9 cellular contexts compared by ENCODE assay signal in the genomic region with DNA sequence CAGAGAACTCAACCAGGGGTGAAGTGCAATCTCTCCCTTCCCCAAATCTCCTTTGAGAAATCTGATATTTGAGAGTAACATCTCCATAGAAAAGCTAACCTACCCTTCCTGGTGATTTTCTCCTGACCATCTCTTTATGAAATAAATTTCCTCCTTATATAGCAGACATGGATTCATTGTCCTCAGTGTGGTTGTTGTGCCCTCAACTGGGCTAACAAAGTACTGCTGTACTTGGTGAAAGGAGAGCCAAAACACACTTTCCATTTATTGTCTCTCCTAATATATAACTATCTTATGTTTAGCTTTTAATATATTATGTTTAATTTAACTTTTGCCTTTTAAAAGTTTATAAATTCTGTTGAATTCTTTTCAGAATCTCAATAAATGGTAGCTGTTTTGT.
A peak's percentile ranks its signal among the peaks of the same experiment; 100 is the strongest.
DNase-seq lines count a peak whose midpoint lies in the region; ATAC-seq and TF ChIP-seq lines count a peak whose summit lies in the region.
"Had no signal": no experiment of that assay in that cellular context is flagged by ENCODE, and none has a peak within 500 bp of the region (broad histone marks: within the 10 kb centered on the region; RNA-seq: fewer than 3 reads in every experiment).

No MANE protein-coding gene starts in this region.

- in situ Hi-C loops in astrocyte of the spinal cord (cut with HindIII; ENCODE audit: low sequenced_read_pairs): no loop called here

- H3K27me3 ChIP-seq in DND-41 (ENCODE audit: insufficient read depth, low read length, poor library complexity): no peaks in the 10 kb centered on the region
- no peaks in the 10 kb centered on the region for H3K27me3 ChIP-seq in neural cell (ENCODE audit: insufficient read depth, low read depth, low read length)

- H3K9ac ChIP-seq in DND-41 (ENCODE audit: low read depth, low read length): no peak overlapping the region
- no peak overlapping the region for H3K9ac ChIP-seq in neural cell (ENCODE audit: low read length)

- no peaks in the 10 kb centered on the region for H3K9me2 ChIP-seq in neural cell (ENCODE audit: insufficient read depth, low read length)

- DNase-seq in DND-41 (no peak), Kasumi-1 (lab: John Stamatoyannopoulos, UW) (peak; percentile 32 to 52), astrocyte of the spinal cord (ENCODE audit: low read depth, low spot score) (peak; percentile 33), midbrain (lab: John Stamatoyannopoulos, UW) (no peak)
- no peak for DNase-seq in stimulated activated CD4-positive, alpha-beta T cell treated with anti-CD3 and anti-CD28 coated beads, Interleukin-4, amount 100 ng/mL, for 4 hours
- DNase-seq in stimulated activated naive CD4-positive, alpha-beta T cell (lab: John Stamatoyannopoulos, UW): no peak
- DNase-seq: activated naive CD4-positive, alpha-beta T cell treated with anti-CD3 and anti-CD28 coated beads, Interleukin-2, amount 10 ng/mL, durations not matched to agents 7 days and 5 days; NCI-H2171 treated with DMSO at 0.1 percent for 48 hours had no signal

- TF ChIP-seq CTCF in DND-41 (IDR thresholded peaks at IDR 0.05; ENCODE audit: borderline replicate concordance, extremely low read depth, low read length, poor library complexity, severe bottlenecking) (peak; percentile 37), astrocyte of the spinal cord (IDR thresholded peaks at IDR 0.05; ENCODE audit: low read depth, low read length) (peak; percentile 57), neural cell (IDR thresholded peaks at IDR 0.05; ENCODE audit: poor library complexity, severe bottlenecking) (peak; percentile 31)

- no peaks in the 10 kb centered on the region for H3K4me1 ChIP-seq in DND-41 (ENCODE audit: insufficient read depth, low read length)

- H2AFZ ChIP-seq in DND-41 (ENCODE audit: low read depth, low read length) (no peak overlapping the region), neural cell (ENCODE audit: low read depth, low read length) (no peak overlapping the region)

- no peak overlapping the region for H3K4me2 ChIP-seq in DND-41 (ENCODE audit: insufficient read depth, low read length)
- no peak overlapping the region for H3K4me2 ChIP-seq in neural cell (ENCODE audit: low read length)

- H3K9me3 ChIP-seq in DND-41 (ENCODE audit: insufficient read depth, low read length, severe bottlenecking): no peaks in the 10 kb centered on the region
- H3K9me3 ChIP-seq in neural cell (ENCODE audit: low read length): no peaks in the 10 kb centered on the region

- H4K20me1 ChIP-seq in DND-41 (ENCODE audit: insufficient read depth, low read length) (no peaks in the 10 kb centered on the region), neural cell (ENCODE audit: insufficient read depth) (no peaks in the 10 kb centered on the region)

- no peak overlapping the region for H3K4me3 ChIP-seq in DND-41 (ENCODE audit: low read depth in 1 of 2, low read length in 2 of 2)
- no peak overlapping the region for H3K4me3 ChIP-seq in astrocyte of the spinal cord (ENCODE audit: low read depth, low read length)
- no peak overlapping the region for H3K4me3 ChIP-seq in neural cell (ENCODE audit: low read length)

- H3K36me3 ChIP-seq in DND-41 (ENCODE audit: insufficient read depth, low read length) (no peaks in the 10 kb centered on the region), neural cell (ENCODE audit: insufficient read depth, low read length) (no peaks in the 10 kb centered on the region)

- TF ChIP-seq EP300 in neural cell (conservative IDR thresholded peaks at IDR 0.05; ENCODE audit: poor library complexity, severe bottlenecking): no peak

- peak; percentile 39 for TF ChIP-seq RAD21 in neural cell (conservative IDR thresholded peaks at IDR 0.05)

- H3F3A ChIP-seq in neural cell (ENCODE audit: insufficient read depth, low read length, poor library complexity, severe bottlenecking): no peaks in the 10 kb centered on the region

- H3K27ac ChIP-seq in DND-41 (ENCODE audit: low read length): no peak overlapping the region
- H3K27ac ChIP-seq in neural cell (ENCODE audit: low read length): no peak overlapping the region

- H3K79me2 ChIP-seq in DND-41 (ENCODE audit: insufficient read depth, low read length) (no peaks in the 10 kb centered on the region), neural cell (replicated peaks; ENCODE audit: insufficient read depth, low read length) (no peaks in the 10 kb centered on the region)

- ATAC-seq in DND-41 (ENCODE audit: insufficient read depth, low read depth): no peak

TF ChIP-seq in neural cell, 6 proteins besides CTCF, POLR2A, EP300 and RAD21:
- TF ChIP-seq TAF1 (IDR thresholded peaks at IDR 0.05; ENCODE audit: low read depth): no peak
- no peak for TF ChIP-seq SMC3 (conservative IDR thresholded peaks at IDR 0.05; ENCODE audit: poor library complexity)
- TF ChIP-seq MXI1 (conservative IDR thresholded peaks at IDR 0.05; ENCODE audit: poor library complexity, severe bottlenecking): no peak

Comparison
In these comparisons a context has a peak if more than half of its experiments do, and no peak if none do; other contexts are left out.
1. DNase-seq: peak in Kasumi-1 (2 of 2) and astrocyte of the spinal cord (single experiment); none in DND-41 (single experiment), stimulated activated CD4-positive, alpha-beta T cell treated with anti-CD3 and anti-CD28 coated beads, Interleukin-4, amount 100 ng/mL, for 4 hours (0 of 2), stimulated activated naive CD4-positive, alpha-beta T cell (0 of 6) and midbrain (single experiment).
2. Peak in every context shown above with its lines, with median percentiles within 50 percentile points of each other: CTCF ChIP-seq.